1 cellular context compared by ENCODE assay signal in the genomic region with DNA sequence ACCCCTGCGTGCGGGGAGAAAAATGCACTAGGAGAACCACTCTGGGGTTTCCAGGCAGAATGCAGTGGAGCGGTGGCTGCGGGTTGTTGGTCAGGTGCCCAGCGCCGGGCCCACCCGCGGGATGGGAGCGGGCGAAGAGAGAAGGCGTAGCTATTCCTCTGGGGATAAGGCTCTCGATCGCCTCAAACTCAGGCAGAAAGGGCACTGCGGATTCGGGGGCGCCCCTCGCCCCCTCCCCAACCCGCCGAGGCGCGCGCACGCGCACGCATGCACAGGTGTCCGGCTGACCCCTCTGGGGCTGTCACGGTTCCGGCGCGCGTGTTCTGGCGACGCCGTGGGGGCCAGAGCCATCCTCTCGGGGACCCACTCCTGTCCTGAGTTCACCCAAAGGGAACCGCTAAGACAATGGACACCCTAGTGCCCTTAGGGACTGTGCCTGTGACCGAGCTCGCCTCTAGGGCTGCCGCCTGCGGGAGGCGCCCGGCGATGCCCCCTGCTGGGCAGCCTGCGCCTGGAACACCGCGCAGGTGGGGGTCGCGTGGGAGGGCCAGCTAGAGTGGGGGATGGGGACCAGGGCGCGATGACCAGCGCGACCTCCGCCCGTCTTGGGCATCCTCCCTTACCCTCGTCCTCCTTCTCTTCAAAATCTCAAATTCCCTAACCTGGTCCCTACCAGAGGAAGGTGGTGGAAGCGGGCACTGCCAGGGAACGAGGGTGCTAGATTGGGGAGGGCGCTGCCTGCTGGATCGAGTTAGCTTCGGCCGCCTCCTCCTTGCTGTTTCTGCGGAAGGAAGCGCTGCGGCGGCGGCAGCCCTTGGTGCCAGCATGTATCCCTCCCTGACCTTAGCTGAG.
TF ChIP-seq lines count a peak whose summit lies in the region.

No MANE protein-coding gene starts in this region.

TF ChIP-seq in HepG2, 621 proteins besides CTCF, POLR2A, EP300 and RAD21 (continued from another document and continues in another):
- TF ChIP-seq, protein P1, sequence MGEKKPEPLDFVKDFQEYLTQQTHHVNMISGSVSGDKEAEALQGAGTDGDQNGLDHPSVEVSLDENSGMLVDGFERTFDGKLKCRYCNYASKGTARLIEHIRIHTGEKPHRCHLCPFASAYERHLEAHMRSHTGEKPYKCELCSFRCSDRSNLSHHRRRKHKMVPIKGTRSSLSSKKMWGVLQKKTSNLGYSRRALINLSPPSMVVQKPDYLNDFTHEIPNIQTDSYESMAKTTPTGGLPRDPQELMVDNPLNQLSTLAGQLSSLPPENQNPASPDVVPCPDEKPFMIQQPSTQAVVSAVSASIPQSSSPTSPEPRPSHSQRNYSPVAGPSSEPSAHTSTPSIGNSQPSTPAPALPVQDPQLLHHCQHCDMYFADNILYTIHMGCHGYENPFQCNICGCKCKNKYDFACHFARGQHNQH (CRISPR knock-in tag; IDR thresholded peaks at IDR 0.05): 0 out of 2 replicates have a peak, but pooled peaks have one; percentile 59
- TF ChIP-seq PHF20 (CRISPR knock-in tag; IDR thresholded peaks at IDR 0.05) (0 out of 2 replicates have a peak, but pooled peaks have one; percentile 45), HNRNPK (IDR thresholded peaks at IDR 0.05; ENCODE audit: low read depth, low read length, poor library complexity, severe bottlenecking) (peak; percentile 80), SNAPC2 (CRISPR knock-in tag; IDR thresholded peaks at IDR 0.05) (0 out of 2 replicates have a peak, but pooled peaks have one; percentile 37), ZNF546 (CRISPR knock-in tag; conservative IDR thresholded peaks at IDR 0.05) (no peak), TEAD3 (CRISPR knock-in tag; optimal IDR thresholded peaks at IDR 0.05; ENCODE audit: borderline replicate concordance) (peak; percentile 5), MATR3 (CRISPR knock-in tag; IDR thresholded peaks at IDR 0.05) (no peak), DMAP1 (CRISPR knock-in tag; IDR thresholded peaks at IDR 0.05) (0 out of 2 replicates have a peak, but pooled peaks have one; percentile 19), ZSCAN21 (CRISPR knock-in tag; IDR thresholded peaks at IDR 0.05; ENCODE audit: borderline replicate concordance) (peak; percentile 81; the same call in 1 of the 2 replicates), ELF3 (CRISPR knock-in tag; IDR thresholded peaks at IDR 0.05) (peak; percentile 65; the same call in 1 of the 2 replicates), NFKB2 (CRISPR knock-in tag; IDR thresholded peaks at IDR 0.05; ENCODE audit: borderline replicate concordance) (peak; percentile 78; the same call in 1 of the 2 replicates), MTA1 (CRISPR knock-in tag; IDR thresholded peaks at IDR 0.05; ENCODE audit: borderline replicate concordance) (peak; percentile 98; the same call in 1 of the 2 replicates), BCL6 (CRISPR knock-in tag; IDR thresholded peaks at IDR 0.05) (0 out of 2 replicates have a peak, but pooled peaks have one; percentile 25), GTF2F1 (IDR thresholded peaks at IDR 0.05; ENCODE audit: low read length) (no peak), ZNF264 (CRISPR knock-in tag; IDR thresholded peaks at IDR 0.05) (peak; percentile 29; the same call in 1 of the 2 replicates), ZNF326 (CRISPR knock-in tag; IDR thresholded peaks at IDR 0.05; ENCODE audit: borderline replicate concordance) (no peak), KMT2A (CRISPR knock-in tag; IDR thresholded peaks at IDR 0.05) (peak; percentile 49; the same call in 1 of the 2 replicates), HOXA5 (CRISPR knock-in tag; IDR thresholded peaks at IDR 0.05) (peak; percentile 74), ZNF737 (CRISPR knock-in tag; IDR thresholded peaks at IDR 0.05; ENCODE audit: borderline replicate concordance) (0 out of 2 replicates have a peak, but pooled peaks have one; percentile 41), ZBTB7A (CRISPR knock-in tag; IDR thresholded peaks at IDR 0.05) (peak; percentile 97), ZNF382 (CRISPR knock-in tag; IDR thresholded peaks at IDR 0.05; ENCODE audit: borderline replicate concordance) (no peak), BRD4 (CRISPR knock-in tag; IDR thresholded peaks at IDR 0.05) (peak; percentile 93)
- TF ChIP-seq, protein P2, sequence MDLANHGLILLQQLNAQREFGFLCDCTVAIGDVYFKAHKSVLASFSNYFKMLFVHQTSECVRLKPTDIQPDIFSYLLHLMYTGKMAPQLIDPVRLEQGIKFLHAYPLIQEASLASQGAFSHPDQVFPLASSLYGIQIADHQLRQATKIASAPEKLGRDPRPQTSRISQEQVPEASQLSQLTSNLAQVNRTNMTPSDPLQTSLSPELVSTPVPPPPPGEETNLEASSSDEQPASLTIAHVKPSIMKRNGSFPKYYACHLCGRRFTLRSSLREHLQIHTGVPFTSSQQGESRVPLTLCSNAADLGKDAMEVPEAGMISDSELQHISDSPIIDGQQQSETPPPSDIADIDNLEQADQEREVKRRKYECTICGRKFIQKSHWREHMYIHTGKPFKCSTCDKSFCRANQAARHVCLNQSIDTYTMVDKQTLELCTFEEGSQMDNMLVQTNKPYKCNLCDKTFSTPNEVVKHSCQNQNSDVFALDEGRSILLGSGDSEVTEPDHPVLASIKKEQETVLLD (CRISPR knock-in tag; IDR thresholded peaks at IDR 0.05; ENCODE audit: low read depth): no peak
- TF ChIP-seq, protein P3, sequence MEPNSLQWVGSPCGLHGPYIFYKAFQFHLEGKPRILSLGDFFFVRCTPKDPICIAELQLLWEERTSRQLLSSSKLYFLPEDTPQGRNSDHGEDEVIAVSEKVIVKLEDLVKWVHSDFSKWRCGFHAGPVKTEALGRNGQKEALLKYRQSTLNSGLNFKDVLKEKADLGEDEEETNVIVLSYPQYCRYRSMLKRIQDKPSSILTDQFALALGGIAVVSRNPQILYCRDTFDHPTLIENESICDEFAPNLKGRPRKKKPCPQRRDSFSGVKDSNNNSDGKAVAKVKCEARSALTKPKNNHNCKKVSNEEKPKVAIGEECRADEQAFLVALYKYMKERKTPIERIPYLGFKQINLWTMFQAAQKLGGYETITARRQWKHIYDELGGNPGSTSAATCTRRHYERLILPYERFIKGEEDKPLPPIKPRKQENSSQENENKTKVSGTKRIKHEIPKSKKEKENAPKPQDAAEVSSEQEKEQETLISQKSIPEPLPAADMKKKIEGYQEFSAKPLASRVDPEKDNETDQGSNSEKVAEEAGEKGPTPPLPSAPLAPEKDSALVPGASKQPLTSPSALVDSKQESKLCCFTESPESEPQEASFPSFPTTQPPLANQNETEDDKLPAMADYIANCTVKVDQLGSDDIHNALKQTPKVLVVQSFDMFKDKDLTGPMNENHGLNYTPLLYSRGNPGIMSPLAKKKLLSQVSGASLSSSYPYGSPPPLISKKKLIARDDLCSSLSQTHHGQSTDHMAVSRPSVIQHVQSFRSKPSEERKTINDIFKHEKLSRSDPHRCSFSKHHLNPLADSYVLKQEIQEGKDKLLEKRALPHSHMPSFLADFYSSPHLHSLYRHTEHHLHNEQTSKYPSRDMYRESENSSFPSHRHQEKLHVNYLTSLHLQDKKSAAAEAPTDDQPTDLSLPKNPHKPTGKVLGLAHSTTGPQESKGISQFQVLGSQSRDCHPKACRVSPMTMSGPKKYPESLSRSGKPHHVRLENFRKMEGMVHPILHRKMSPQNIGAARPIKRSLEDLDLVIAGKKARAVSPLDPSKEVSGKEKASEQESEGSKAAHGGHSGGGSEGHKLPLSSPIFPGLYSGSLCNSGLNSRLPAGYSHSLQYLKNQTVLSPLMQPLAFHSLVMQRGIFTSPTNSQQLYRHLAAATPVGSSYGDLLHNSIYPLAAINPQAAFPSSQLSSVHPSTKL (CRISPR knock-in tag; IDR thresholded peaks at IDR 0.05): peak; percentile 68
- TF ChIP-seq, protein P4, sequence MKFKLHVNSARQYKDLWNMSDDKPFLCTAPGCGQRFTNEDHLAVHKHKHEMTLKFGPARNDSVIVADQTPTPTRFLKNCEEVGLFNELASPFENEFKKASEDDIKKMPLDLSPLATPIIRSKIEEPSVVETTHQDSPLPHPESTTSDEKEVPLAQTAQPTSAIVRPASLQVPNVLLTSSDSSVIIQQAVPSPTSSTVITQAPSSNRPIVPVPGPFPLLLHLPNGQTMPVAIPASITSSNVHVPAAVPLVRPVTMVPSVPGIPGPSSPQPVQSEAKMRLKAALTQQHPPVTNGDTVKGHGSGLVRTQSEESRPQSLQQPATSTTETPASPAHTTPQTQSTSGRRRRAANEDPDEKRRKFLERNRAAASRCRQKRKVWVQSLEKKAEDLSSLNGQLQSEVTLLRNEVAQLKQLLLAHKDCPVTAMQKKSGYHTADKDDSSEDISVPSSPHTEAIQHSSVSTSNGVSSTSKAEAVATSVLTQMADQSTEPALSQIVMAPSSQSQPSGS (CRISPR knock-in tag; IDR thresholded peaks at IDR 0.05): peak; percentile 53; the same call in 1 of the 2 replicates
- TF ChIP-seq, protein P5, sequence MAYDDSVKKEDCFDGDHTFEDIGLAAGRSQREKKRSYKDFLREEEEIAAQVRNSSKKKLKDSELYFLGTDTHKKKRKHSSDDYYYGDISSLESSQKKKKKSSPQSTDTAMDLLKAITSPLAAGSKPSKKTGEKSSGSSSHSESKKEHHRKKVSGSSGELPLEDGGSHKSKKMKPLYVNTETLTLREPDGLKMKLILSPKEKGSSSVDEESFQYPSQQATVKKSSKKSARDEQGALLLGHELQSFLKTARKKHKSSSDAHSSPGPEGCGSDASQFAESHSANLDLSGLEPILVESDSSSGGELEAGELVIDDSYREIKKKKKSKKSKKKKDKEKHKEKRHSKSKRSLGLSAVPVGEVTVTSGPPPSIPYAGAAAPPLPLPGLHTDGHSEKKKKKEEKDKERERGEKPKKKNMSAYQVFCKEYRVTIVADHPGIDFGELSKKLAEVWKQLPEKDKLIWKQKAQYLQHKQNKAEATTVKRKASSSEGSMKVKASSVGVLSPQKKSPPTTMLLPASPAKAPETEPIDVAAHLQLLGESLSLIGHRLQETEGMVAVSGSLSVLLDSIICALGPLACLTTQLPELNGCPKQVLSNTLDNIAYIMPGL (CRISPR knock-in tag; IDR thresholded peaks at IDR 0.05; ENCODE audit: borderline replicate concordance in 1 of 2, low read depth in 1 of 2): peak; percentile 89 to 98; a peak in 3 of 4 replicates
- TF ChIP-seq, protein P6, sequence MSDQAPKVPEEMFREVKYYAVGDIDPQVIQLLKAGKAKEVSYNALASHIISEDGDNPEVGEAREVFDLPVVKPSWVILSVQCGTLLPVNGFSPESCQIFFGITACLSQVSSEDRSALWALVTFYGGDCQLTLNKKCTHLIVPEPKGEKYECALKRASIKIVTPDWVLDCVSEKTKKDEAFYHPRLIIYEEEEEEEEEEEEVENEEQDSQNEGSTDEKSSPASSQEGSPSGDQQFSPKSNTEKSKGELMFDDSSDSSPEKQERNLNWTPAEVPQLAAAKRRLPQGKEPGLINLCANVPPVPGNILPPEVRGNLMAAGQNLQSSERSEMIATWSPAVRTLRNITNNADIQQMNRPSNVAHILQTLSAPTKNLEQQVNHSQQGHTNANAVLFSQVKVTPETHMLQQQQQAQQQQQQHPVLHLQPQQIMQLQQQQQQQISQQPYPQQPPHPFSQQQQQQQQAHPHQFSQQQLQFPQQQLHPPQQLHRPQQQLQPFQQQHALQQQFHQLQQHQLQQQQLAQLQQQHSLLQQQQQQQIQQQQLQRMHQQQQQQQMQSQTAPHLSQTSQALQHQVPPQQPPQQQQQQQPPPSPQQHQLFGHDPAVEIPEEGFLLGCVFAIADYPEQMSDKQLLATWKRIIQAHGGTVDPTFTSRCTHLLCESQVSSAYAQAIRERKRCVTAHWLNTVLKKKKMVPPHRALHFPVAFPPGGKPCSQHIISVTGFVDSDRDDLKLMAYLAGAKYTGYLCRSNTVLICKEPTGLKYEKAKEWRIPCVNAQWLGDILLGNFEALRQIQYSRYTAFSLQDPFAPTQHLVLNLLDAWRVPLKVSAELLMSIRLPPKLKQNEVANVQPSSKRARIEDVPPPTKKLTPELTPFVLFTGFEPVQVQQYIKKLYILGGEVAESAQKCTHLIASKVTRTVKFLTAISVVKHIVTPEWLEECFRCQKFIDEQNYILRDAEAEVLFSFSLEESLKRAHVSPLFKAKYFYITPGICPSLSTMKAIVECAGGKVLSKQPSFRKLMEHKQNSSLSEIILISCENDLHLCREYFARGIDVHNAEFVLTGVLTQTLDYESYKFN (CRISPR knock-in tag; conservative IDR thresholded peaks at IDR 0.05): peak; percentile 63
- TF ChIP-seq, protein P7, sequence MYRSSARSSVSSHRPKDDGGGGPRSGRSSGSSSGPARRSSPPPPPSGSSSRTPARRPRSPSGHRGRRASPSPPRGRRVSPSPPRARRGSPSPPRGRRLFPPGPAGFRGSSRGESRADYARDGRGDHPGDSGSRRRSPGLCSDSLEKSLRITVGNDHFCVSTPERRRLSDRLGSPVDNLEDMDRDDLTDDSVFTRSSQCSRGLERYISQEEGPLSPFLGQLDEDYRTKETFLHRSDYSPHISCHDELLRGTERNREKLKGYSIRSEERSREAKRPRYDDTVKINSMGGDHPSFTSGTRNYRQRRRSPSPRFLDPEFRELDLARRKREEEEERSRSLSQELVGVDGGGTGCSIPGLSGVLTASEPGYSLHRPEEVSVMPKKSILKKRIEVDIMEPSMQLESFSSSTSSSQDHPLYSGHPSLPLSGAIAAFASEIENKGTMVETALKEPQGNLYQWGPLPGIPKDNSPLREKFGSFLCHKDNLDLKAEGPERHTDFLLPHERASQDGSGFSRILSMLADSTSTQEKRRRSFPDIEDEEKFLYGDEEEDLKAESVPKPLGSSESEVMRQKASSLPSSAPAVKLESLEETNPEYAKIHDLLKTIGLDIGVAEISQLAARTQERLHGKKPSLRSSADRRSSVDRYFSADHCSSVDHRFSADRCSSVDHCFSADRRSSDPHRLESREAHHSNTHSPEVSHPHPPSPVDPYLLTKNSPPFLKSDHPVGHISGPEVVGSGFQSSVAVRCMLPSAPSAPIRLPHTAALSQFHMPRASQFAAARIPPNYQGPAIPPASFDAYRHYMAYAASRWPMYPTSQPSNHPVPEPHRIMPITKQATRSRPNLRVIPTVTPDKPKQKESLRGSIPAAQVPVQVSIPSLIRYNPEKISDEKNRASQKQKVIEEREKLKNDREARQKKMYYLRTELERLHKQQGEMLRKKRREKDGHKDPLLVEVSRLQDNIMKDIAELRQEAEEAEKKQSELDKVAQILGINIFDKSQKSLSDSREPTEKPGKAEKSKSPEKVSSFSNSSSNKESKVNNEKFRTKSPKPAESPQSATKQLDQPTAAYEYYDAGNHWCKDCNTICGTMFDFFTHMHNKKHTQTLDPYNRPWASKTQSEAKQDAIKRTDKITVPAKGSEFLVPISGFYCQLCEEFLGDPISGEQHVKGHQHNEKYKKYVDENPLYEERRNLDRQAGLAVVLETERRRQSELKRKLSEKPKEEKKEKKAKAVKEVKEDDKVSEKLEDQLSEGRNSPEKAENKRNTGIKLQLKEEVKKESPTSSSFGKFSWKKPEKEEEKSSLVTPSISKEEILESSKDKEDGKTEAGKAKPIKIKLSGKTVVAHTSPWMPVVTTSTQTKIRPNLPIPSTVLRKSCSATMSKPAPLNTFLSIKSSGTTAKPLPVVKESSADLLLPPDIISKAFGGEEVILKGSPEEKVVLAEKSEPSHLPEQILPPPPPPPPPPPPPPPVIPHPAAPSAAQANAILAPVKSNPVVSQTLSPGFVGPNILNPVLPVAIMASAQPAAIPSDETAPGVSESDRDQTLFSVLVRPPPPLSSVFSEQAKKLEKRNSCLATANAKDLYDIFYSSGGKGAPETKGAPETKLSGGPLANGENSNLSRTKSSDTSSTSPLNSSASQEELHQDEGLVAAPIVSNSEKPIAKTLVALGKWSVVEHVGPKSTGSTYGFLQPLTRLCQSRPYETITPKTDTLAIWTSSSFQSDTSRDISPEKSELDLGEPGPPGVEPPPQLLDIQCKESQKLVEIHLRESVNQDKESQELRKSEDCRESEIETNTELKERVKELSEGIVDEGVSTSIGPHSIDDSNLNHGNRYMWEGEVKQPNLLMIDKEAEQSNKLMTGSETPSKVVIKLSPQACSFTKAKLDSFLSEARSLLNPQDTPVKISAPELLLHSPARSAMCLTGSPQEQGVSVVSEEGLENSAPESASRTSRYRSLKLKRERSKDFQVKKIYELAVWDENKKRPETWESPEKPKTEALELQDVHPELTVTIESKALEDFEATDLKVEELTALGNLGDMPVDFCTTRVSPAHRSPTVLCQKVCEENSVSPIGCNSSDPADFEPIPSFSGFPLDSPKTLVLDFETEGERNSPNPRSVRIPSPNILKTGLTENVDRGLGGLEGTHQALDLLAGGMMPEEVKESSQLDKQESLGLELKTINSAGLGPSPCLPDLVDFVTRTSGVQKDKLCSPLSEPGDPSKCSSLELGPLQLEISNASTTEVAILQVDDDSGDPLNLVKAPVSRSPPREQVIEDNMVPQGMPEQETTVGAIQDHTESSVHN (CRISPR knock-in tag; IDR thresholded peaks at IDR 0.05): 0 out of 2 replicates have a peak, but pooled peaks have one; percentile 23
